Comparison of ENCODE assay signal across 1 cellular context in genomic region chr2:80185091-80185490, GRCh38.
TF ChIP-seq lines count a peak whose summit lies in the region.

No MANE protein-coding gene starts in this region.

TF ChIP-seq in H1, 55 proteins besides CTCF, POLR2A, EP300 and RAD21 (continued from another document):
- TF ChIP-seq CHD7 (IDR thresholded peaks at IDR 0.05; ENCODE audit: insufficient replicate concordance, low read length) = no peak
- TF ChIP-seq TEAD4 (IDR thresholded peaks at IDR 0.05; ENCODE audit: low read depth, low read length) = no peak
- no peak for TF ChIP-seq CBX8 (IDR thresholded peaks at IDR 0.05; ENCODE audit: borderline replicate concordance, low read depth, low read length)
- no peak for TF ChIP-seq SIRT6 (IDR thresholded peaks at IDR 0.05; ENCODE audit: low read length)
- TF ChIP-seq NANOG (IDR thresholded peaks at IDR 0.05; ENCODE audit: insufficient read depth, low read depth, low read length, poor library complexity, severe bottlenecking) = no peak
- TF ChIP-seq, protein P1, sequence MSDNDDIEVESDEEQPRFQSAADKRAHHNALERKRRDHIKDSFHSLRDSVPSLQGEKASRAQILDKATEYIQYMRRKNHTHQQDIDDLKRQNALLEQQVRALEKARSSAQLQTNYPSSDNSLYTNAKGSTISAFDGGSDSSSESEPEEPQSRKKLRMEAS (IDR thresholded peaks at IDR 0.05) = no peak
TF ChIP-seq in H1: peak in this region for 0.
